31 cellular contexts compared by ENCODE assay signal in the genomic region with DNA sequence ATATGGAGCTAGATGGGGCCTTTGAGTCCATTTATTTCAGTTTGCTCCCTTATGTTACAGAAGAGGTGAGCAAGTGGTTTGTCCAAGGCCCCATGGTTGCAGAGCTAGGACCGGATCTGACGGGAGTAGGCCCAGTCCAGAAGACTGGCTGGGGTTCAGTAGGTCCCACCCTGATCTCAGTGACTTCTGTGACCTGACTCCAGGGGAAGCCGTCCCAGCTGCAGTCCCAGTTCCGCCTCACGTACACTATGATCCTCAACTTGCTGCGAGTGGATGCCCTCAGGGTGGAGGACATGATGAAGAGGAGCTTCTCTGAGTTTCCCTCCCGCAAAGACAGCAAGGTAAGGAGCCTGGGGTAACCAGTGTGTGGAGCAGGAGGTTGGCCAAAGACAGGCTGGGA. TPM values are rescaled to one million over a fixed set of nuclear protein-coding genes. Genes with fewer than 3 reads are reported as not detected.
"Had no signal": no experiment of that assay in that cellular context is flagged by ENCODE, and none has a peak within 500 bp of the region (broad histone marks: within the 10 kb centered on the region; RNA-seq: fewer than 3 reads in every experiment).

No MANE protein-coding gene starts in this region.

- H3K27me3 Mint-ChIP-seq: activated CD8-positive, alpha-beta T cell treated with anti-CD3 and anti-CD28 coated beads for 36 hours; activated naive CD4-positive, alpha-beta T cell treated with anti-CD3 and anti-CD28 coated beads, Interleukin-2, amount 50 U/mL, for 24 hours; activated T-cell treated with anti-CD3 and anti-CD28 coated beads, Interleukin-2, amount 50 U/mL, for 24 hours had no signal

- H3K27ac ChIP-seq: brain microvascular endothelial cell, Peyer's patch had no signal

- H3K4me1 Mint-ChIP-seq: WTC11 had no signal

- H3K9me3 Mint-ChIP-seq: activated CD8-positive, alpha-beta T cell treated with anti-CD3 and anti-CD28 coated beads for 36 hours; activated naive CD4-positive, alpha-beta T cell treated with anti-CD3 and anti-CD28 coated beads, Interleukin-2, amount 50 U/mL, for 24 hours; activated T-cell treated with anti-CD3 and anti-CD28 coated beads, Interleukin-2, amount 50 U/mL, for 24 hours; activated T-helper 2 cell treated with anti-CD3 and anti-CD28 coated beads, Interferon-gamma antibody, Interleukin-2, Interleukin-4, amounts not matched to agents 10 μg/mL and 5 μg/mL and 100 μg/mL, durations not matched to agents 14 hours and 24 hours and 36 hours; T-helper 2 cell treated with Interferon-gamma antibody and Interleukin-4, amounts not matched to agents 5 μg/mL and 100 μg/mL, for 36 hours; WTC11 had no signal

- H3K27me3 ChIP-seq: brain microvascular endothelial cell, MG63, Peyer's patch had no signal

- H3K4me3 Mint-ChIP-seq: activated CD8-positive, alpha-beta T cell treated with anti-CD3 and anti-CD28 coated beads for 36 hours; activated naive CD4-positive, alpha-beta T cell treated with anti-CD3 and anti-CD28 coated beads, Interleukin-2, amount 50 U/mL, for 24 hours; activated T-cell treated with anti-CD3 and anti-CD28 coated beads, Interleukin-2, amount 50 U/mL, for 24 hours; T-helper 2 cell treated with Interferon-gamma antibody and Interleukin-4, amounts not matched to agents 5 μg/mL and 100 μg/mL, for 36 hours; WTC11 had no signal

- H3K27ac Mint-ChIP-seq: activated naive CD4-positive, alpha-beta T cell treated with anti-CD3 and anti-CD28 coated beads, Interleukin-2, amount 50 U/mL, for 24 hours; activated T-helper 2 cell treated with anti-CD3 and anti-CD28 coated beads, Interferon-gamma antibody, Interleukin-2, Interleukin-4, amounts not matched to agents 10 μg/mL and 5 μg/mL and 100 μg/mL, durations not matched to agents 14 hours and 24 hours and 36 hours; T-helper 2 cell treated with Interferon-gamma antibody and Interleukin-4, amounts not matched to agents 5 μg/mL and 100 μg/mL, for 36 hours; WTC11 had no signal

- H3K4me3 ChIP-seq: MG63, Peyer's patch had no signal

- DNase-seq: activated CD4-positive, alpha-beta T cell treated with anti-CD3 and anti-CD28 coated beads for 4 hours; activated CD4-positive, alpha-beta T cell treated with anti-CD3 and anti-CD28 coated beads, Interleukin-2, amount 50 U/mL, for 1 hour; activated CD8-positive, alpha-beta T cell treated with anti-CD3 and anti-CD28 coated beads for 36 hours; activated gamma-delta T cell; activated naive CD4-positive, alpha-beta T cell treated with Interleukin-2 at 50 U/mL for 16 hours; activated T-cell treated with anti-CD3 and anti-CD28 coated beads, Interleukin-2, amount 50 U/mL, for 24 hours; anterior cingulate cortex; brain microvascular endothelial cell; Kasumi-1; KG1; MG63; NCI-H1048; NCI-H1105 treated with DMSO at 0.1 percent for 48 hours; NCI-H1436; NCI-H1694; NCI-H1930; NCI-H2081 treated with DMSO at 0.1 percent for 48 hours; NCI-H345; NCI-H524 treated with DMSO at 0.1 percent for 48 hours; NCI-H748 treated with DMSO at 0.1 percent for 48 hours; NK-92 treated with Interleukin-12 subunit alpha and Interleukin-12 subunit beta, amount 100 ng/mL, for 24 hours; PC-3; RPMI8226 had no signal

- ATAC-seq: activated CD4-positive, CD25-positive, alpha-beta regulatory T cell treated with anti-CD3 and anti-CD28 coated beads, Interleukin-2, amount 50 U/mL, for 24 hours; activated CD8-positive, alpha-beta T cell treated with anti-CD3 and anti-CD28 coated beads for 36 hours; PC-3; WTC11 had no signal

- H3K9me3 ChIP-seq: MG63, Peyer's patch had no signal

RNA-seq across cellular contexts. Expression of a gene that starts 20.6 kb away (rescaled TPM):
- total RNA-seq: activated CD8-positive, alpha-beta memory T cell treated with anti-CD3 and anti-CD28 coated beads for 36 hours; NCI-H460; PC-3 had no signal
